Comparison of ENCODE assay signal across 34 cellular contexts in the genomic region with DNA sequence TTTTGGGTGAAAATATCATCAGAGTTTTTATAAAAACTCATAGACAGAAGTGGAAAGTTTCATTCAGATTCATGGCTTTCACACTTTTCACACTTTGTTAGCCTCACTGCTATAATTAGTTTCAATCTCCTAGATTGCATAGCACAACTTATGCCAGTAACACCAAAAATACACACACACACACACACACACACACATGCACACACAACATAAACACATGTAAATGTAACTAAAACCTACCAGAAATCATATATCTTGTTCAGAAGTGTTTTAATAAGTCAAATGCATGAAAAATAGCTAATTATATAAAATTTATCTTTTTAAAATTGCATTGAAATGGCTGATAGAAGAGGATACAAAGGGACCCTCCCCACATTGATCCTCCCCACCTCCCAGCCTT.
"Had no signal": no experiment of that assay in that cellular context is flagged by ENCODE, and none has a peak within 500 bp of the region (broad histone marks: within the 10 kb centered on the region; RNA-seq: fewer than 3 reads in every experiment).

No MANE protein-coding gene starts in this region.

- H3K27me3 ChIP-seq: MG63 had no signal

- H3K4me3 ChIP-seq: MG63 had no signal

- H3K9me3 ChIP-seq: MG63 had no signal

- DNase-seq: Karpas-422, Kasumi-1, MG63, MM.1S, MV-4-11, NCI-H1048, NCI-H1092, NCI-H1092 treated with DMSO at 0.1 percent for 48 hours, NCI-H1105, NCI-H1105 treated with DMSO at 0.1 percent for 48 hours, NCI-H1417, NCI-H1417 treated with DMSO at 0.1 percent for 48 hours, NCI-H1436, NCI-H1436 treated with DMSO at 0.1 percent for 48 hours, NCI-H146, NCI-H1694, NCI-H1694 treated with DMSO at 0.1 percent for 48 hours, NCI-H187, NCI-H187 treated with DMSO at 0.1 percent for 48 hours, NCI-H1930, NCI-H2029, NCI-H2029 treated with DMSO at 0.1 percent for 48 hours, NCI-H2081, NCI-H2081 treated with DMSO at 0.1 percent for 48 hours, NCI-H2107, NCI-H2171, NCI-H2171 treated with DMSO at 0.1 percent for 48 hours, NCI-H2227 treated with DMSO at 0.1 percent for 48 hours, NCI-H226, NCI-H345, NCI-H446, NCI-H446 treated with DMSO at 0.1 percent for 48 hours, NCI-H510A, NCI-H510A treated with DMSO at 0.1 percent for 48 hours had no signal

- H3K36me3 ChIP-seq: MG63 had no signal
